Comparison of ENCODE assay signal across 20 cellular contexts in genomic region chr4:127139788-127140286, GRCh38.
DNase-seq lines count a peak whose midpoint lies in the region; ATAC-seq and TF ChIP-seq lines count a peak whose summit lies in the region.
"Had no signal": no experiment of that assay in that cellular context is flagged by ENCODE, and none has a peak within 500 bp of the region (broad histone marks: within the 10 kb centered on the region; RNA-seq: fewer than 3 reads in every experiment).

No MANE protein-coding gene starts in this region.

- H3K9ac ChIP-seq in mesendoderm (ENCODE audit: low read length), result no peak overlapping the region

- TF ChIP-seq CTCF in WTC11 (IDR thresholded peaks at IDR 0.05) (no peak), glutamatergic neuron (IDR thresholded peaks at IDR 0.05; ENCODE audit: partially characterized antibody, unreplicated experiment) (no peak)

- peak; percentile 69 for ATAC-seq in WTC11
- no peak for ATAC-seq in HG03469 (IDR thresholded peaks at IDR 0.05; ENCODE audit: unreplicated experiment)
- ATAC-seq in HG03432 (IDR thresholded peaks at IDR 0.05; ENCODE audit: unreplicated experiment), result no peak
- ATAC-seq: GM12878 had no signal

- H4K5ac ChIP-seq in mesendoderm (ENCODE audit: low read length), result no peak overlapping the region

- H3K9me3 Mint-ChIP-seq in WTC11, result no peaks in the 10 kb centered on the region
- H3K9me3 Mint-ChIP-seq in glutamatergic neuron (ENCODE audit: unreplicated experiment), result no peaks in the 10 kb centered on the region

- no CpG with 5 or more reads among the region's 6 CpGs for WGBS in mesendoderm (ENCODE audit: extremely low coverage, insufficient coverage, low lambda C conversion rate)

- H2BK120ac ChIP-seq in mesendoderm (ENCODE audit: low read depth, low read length), result no peak overlapping the region

- H3K23ac ChIP-seq in mesendoderm (ENCODE audit: low read length), result no peak overlapping the region

- CTCF ChIA-PET in WTC11 (lab: Charles Lee), result no interaction called here

- H3K18ac ChIP-seq in mesendoderm (ENCODE audit: low read length), result no peak overlapping the region

- no peak overlapping the region for H3K56ac ChIP-seq in mesendoderm (ENCODE audit: low read length)

- H3K27me3 ChIP-seq in mesendoderm (ENCODE audit: insufficient read depth, low read length, poor library complexity), result no peaks in the 10 kb centered on the region

- peak; percentile 47 for DNase-seq in NCI-H82 (lab: John Stamatoyannopoulos, UW)
- DNase-seq in NCI-H82 treated with DMSO at 0.1 percent for 48 hours (lab: John Stamatoyannopoulos, UW; ENCODE audit: unreplicated experiment), result no peak
- no peak for DNase-seq in WTC11 (ENCODE audit: low spot score)
- DNase-seq in mesendoderm, result peak; percentile 2
- DNase-seq in glutamatergic neuron, result no peak
- DNase-seq: AML-193; CD8-positive, alpha-beta memory T cell; DMS79; H7; KBM-7; NCI-H1105; NCI-H146; NCI-H2171; NCI-H524 treated with DMSO at 0.1 percent for 48 hours; NK-92 treated with Interleukin-12 subunit alpha and Interleukin-12 subunit beta, amount 100 ng/mL, for 24 hours had no signal

- H3K4me2 ChIP-seq in mesendoderm (ENCODE audit: low read length), result no peak overlapping the region

- no peaks in the 10 kb centered on the region for H3K36me3 Mint-ChIP-seq in WTC11
- H3K36me3 Mint-ChIP-seq in glutamatergic neuron (ENCODE audit: unreplicated experiment), result no peaks in the 10 kb centered on the region
- H3K36me3 Mint-ChIP-seq: CD8-positive, alpha-beta memory T cell had no signal

- H3K4me1 ChIP-seq in mesendoderm (ENCODE audit: control insufficient read depth, low read depth, low read length), result no peaks in the 10 kb centered on the region

- H3K27me3 Mint-ChIP-seq in WTC11 (ENCODE audit: low read depth), result no peaks in the 10 kb centered on the region
- H3K27me3 Mint-ChIP-seq in glutamatergic neuron (ENCODE audit: unreplicated experiment), result no peaks in the 10 kb centered on the region
- H3K27me3 Mint-ChIP-seq: CD8-positive, alpha-beta memory T cell had no signal

- no peak overlapping the region for H3K27ac Mint-ChIP-seq in WTC11
- H3K27ac Mint-ChIP-seq in glutamatergic neuron (ENCODE audit: unreplicated experiment), result no peak overlapping the region
- H3K27ac Mint-ChIP-seq: CD8-positive, alpha-beta memory T cell had no signal

- H3K4me3 Mint-ChIP-seq in WTC11 (no peak overlapping the region), glutamatergic neuron (ENCODE audit: unreplicated experiment) (no peak overlapping the region)
- H3K4me3 Mint-ChIP-seq: CD8-positive, alpha-beta memory T cell had no signal

- H3K4me1 Mint-ChIP-seq in WTC11 (peaks cover 7% of the 10 kb centered on the region; the same call in 1 of the 2 replicates), glutamatergic neuron (ENCODE audit: low read depth, unreplicated experiment) (peaks cover 3% of the 10 kb centered on the region)
- H3K4me1 Mint-ChIP-seq: CD8-positive, alpha-beta memory T cell had no signal

- H2AK5ac ChIP-seq in mesendoderm (ENCODE audit: low read length), result no peak overlapping the region

- H4K8ac ChIP-seq in mesendoderm (ENCODE audit: low read depth, low read length), result no peak overlapping the region

- H2BK15ac ChIP-seq in mesendoderm (replicated peaks; ENCODE audit: low read depth), result no peak overlapping the region

- no peaks in the 10 kb centered on the region for H3K79me2 ChIP-seq in mesendoderm (ENCODE audit: control insufficient read depth, insufficient read depth, low read length)

- H3K36me3 ChIP-seq in mesendoderm (ENCODE audit: control insufficient read depth, insufficient read depth, low read length), result no peaks in the 10 kb centered on the region

- POLR2A ChIA-PET in WTC11 (lab: Charles Lee), result no interaction called here

- H3K4ac ChIP-seq in mesendoderm (ENCODE audit: low read depth, low read length), result no peak overlapping the region

- H3K27ac ChIP-seq in mesendoderm (ENCODE audit: low read depth, low read length), result no peak overlapping the region
- H3K27ac ChIP-seq: C4-2B, RWPE1 had no signal

- no peak overlapping the region for H3K4me3 ChIP-seq in mesendoderm (ENCODE audit: low read length)
- H3K4me3 ChIP-seq: GM12878 had no signal

- H2BK5ac ChIP-seq in mesendoderm (ENCODE audit: low read length), result no peak overlapping the region

- H3K79me1 ChIP-seq in mesendoderm (ENCODE audit: low read length), result no peaks in the 10 kb centered on the region

TF ChIP-seq in WTC11, 78 proteins besides CTCF, POLR2A, EP300 and RAD21 (continues in another document):
- TF ChIP-seq, protein P1, sequence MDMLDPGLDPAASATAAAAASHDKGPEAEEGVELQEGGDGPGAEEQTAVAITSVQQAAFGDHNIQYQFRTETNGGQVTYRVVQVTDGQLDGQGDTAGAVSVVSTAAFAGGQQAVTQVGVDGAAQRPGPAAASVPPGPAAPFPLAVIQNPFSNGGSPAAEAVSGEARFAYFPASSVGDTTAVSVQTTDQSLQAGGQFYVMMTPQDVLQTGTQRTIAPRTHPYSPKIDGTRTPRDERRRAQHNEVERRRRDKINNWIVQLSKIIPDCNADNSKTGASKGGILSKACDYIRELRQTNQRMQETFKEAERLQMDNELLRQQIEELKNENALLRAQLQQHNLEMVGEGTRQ (CRISPR knock-in tag; IDR thresholded peaks at IDR 0.05), result no peak
- no peak for TF ChIP-seq ZNF281 (CRISPR knock-in tag; IDR thresholded peaks at IDR 0.05)
- TF ChIP-seq, protein P2, sequence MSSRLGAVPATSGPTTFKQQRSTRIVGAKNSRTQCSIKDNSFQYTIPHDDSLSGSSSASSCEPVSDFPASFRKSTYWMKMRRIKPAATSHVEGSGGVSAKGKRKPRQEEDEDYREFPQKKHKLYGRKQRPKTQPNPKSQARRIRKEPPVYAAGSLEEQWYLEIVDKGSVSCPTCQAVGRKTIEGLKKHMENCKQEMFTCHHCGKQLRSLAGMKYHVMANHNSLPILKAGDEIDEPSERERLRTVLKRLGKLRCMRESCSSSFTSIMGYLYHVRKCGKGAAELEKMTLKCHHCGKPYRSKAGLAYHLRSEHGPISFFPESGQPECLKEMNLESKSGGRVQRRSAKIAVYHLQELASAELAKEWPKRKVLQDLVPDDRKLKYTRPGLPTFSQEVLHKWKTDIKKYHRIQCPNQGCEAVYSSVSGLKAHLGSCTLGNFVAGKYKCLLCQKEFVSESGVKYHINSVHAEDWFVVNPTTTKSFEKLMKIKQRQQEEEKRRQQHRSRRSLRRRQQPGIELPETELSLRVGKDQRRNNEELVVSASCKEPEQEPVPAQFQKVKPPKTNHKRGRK (CRISPR knock-in tag; IDR thresholded peaks at IDR 0.05; ENCODE audit: borderline replicate concordance), result no peak
- no peak for TF ChIP-seq JAZF1 (CRISPR knock-in tag; IDR thresholded peaks at IDR 0.05)
- TF ChIP-seq, protein P3, sequence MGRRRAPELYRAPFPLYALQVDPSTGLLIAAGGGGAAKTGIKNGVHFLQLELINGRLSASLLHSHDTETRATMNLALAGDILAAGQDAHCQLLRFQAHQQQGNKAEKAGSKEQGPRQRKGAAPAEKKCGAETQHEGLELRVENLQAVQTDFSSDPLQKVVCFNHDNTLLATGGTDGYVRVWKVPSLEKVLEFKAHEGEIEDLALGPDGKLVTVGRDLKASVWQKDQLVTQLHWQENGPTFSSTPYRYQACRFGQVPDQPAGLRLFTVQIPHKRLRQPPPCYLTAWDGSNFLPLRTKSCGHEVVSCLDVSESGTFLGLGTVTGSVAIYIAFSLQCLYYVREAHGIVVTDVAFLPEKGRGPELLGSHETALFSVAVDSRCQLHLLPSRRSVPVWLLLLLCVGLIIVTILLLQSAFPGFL (CRISPR knock-in tag; IDR thresholded peaks at IDR 0.05; ENCODE audit: borderline replicate concordance), result no peak
- no peak for TF ChIP-seq GABPB1 (CRISPR knock-in tag; IDR thresholded peaks at IDR 0.05)
- no peak for TF ChIP-seq NFE2L1 (CRISPR knock-in tag; IDR thresholded peaks at IDR 0.05)
- no peak for TF ChIP-seq FOXJ3 (CRISPR knock-in tag; IDR thresholded peaks at IDR 0.05; ENCODE audit: borderline replicate concordance)
- TF ChIP-seq SP1 (CRISPR knock-in tag; conservative IDR thresholded peaks at IDR 0.05), result no peak
- no peak for TF ChIP-seq GTF2I (CRISPR knock-in tag; conservative IDR thresholded peaks at IDR 0.05)
- no peak for TF ChIP-seq MLX (CRISPR knock-in tag; IDR thresholded peaks at IDR 0.05)
- no peak for TF ChIP-seq ZNF138 (CRISPR knock-in tag; conservative IDR thresholded peaks at IDR 0.05)
- no peak for TF ChIP-seq TEAD1 (CRISPR knock-in tag; IDR thresholded peaks at IDR 0.05)
- no peak for TF ChIP-seq NR2C2 (CRISPR knock-in tag; IDR thresholded peaks at IDR 0.05)
- TF ChIP-seq KAT7 (CRISPR knock-in tag; IDR thresholded peaks at IDR 0.05; ENCODE audit: borderline replicate concordance), result no peak

Comparison
In these comparisons a context has a peak if more than half of its experiments do, and no peak if none do; other contexts are left out.
1. DNase-seq: peak in NCI-H82 (single experiment) and mesendoderm (single experiment); none in NCI-H82 treated with DMSO at 0.1 percent for 48 hours (single experiment), WTC11 (single experiment) and glutamatergic neuron (single experiment).